ENCODE assay signal across 7 cellular contexts in genomic region chr5:141618804-141619554, GRCh38. TPM values are rescaled to one million over a fixed set of nuclear protein-coding genes. Genes with fewer than 3 reads are reported as not detected.
DNase-seq lines count a peak whose midpoint lies in the region; ATAC-seq and TF ChIP-seq lines count a peak whose summit lies in the region.

Gene DIAPH1 (minus strand): TSS chr5:141619000. CDS start chr5:141618914, 86 bp downstream.

- peak; percentile 89 for DNase-seq in NCI-H1930 (lab: John Stamatoyannopoulos, UW)
- peak; percentile 96 for DNase-seq in T-helper 2 cell treated with Interferon-gamma antibody and Interleukin-4, amounts not matched to agents 5 μg/mL and 100 μg/mL, for 36 hours (ENCODE audit: low spot score)
- peak; percentile 91 to 99 for DNase-seq in ascending aorta (ENCODE audit: low spot score in 2 of 2)
- peak; percentile 88 for DNase-seq in hepatic stellate cell (ENCODE audit: low spot score)
- peak; percentile 96 for DNase-seq in retina

- ATAC-seq in GM18505 (IDR thresholded peaks at IDR 0.05; ENCODE audit: unreplicated experiment) (peak; percentile 89), HG02973 (IDR thresholded peaks at IDR 0.05; ENCODE audit: unreplicated experiment) (peak; percentile 79)

- peaks cover 50% of the 10 kb centered on the region for H3K4me1 Mint-ChIP-seq in T-helper 2 cell treated with Interferon-gamma antibody and Interleukin-4, amounts not matched to agents 5 μg/mL and 100 μg/mL, for 36 hours (ENCODE audit: low read depth)

- peaks cover 0 to 25% of the 10 kb centered on the region in 2 donors for H3K4me1 ChIP-seq in ascending aorta

- H3K27ac ChIP-seq in ascending aorta: peak within 1 kb of the TSS; percentile 96 to 100

- H3K4me3 Mint-ChIP-seq in T-helper 2 cell treated with Interferon-gamma antibody and Interleukin-4, amounts not matched to agents 5 μg/mL and 100 μg/mL, for 36 hours: peak within 1 kb of the TSS; percentile 100

- peak within 1 kb of the TSS; percentile 69 to 100 for H3K4me3 ChIP-seq in ascending aorta

- peak; percentile 77 for TF ChIP-seq POLR2A in GM18505 (IDR thresholded peaks at IDR 0.05; ENCODE audit: borderline replicate concordance, extremely low read depth, insufficient read depth, insufficient read length)

- peak within 1 kb of the TSS; percentile 99 for H3K27ac Mint-ChIP-seq in T-helper 2 cell treated with Interferon-gamma antibody and Interleukin-4, amounts not matched to agents 5 μg/mL and 100 μg/mL, for 36 hours

- H3K36me3 Mint-ChIP-seq in T-helper 2 cell treated with Interferon-gamma antibody and Interleukin-4, amounts not matched to agents 5 μg/mL and 100 μg/mL, for 36 hours (ENCODE audit: low read depth): peaks cover 54% of the 10 kb centered on the region

- no peaks in the 10 kb centered on the region for H3K27me3 Mint-ChIP-seq in T-helper 2 cell treated with Interferon-gamma antibody and Interleukin-4, amounts not matched to agents 5 μg/mL and 100 μg/mL, for 36 hours (ENCODE audit: low read depth)

- H3K9me3 ChIP-seq in ascending aorta: no peaks in the 10 kb centered on the region

- no peaks in the 10 kb centered on the region for H3K27me3 ChIP-seq in ascending aorta

- H3K9me3 Mint-ChIP-seq in T-helper 2 cell treated with Interferon-gamma antibody and Interleukin-4, amounts not matched to agents 5 μg/mL and 100 μg/mL, for 36 hours: no peaks in the 10 kb centered on the region

- intact Hi-C loops in ascending aorta (cut with DNase I): loop anchor here (1.0 to 5.0 kb wide), 3 partner anchors 18 to 142 kb away; partner anchors contain the start of genes HDAC3, PCDHGC3 and RELL2

- peaks cover 28 to 38% of the 10 kb centered on the region in 2 donors for H3K36me3 ChIP-seq in ascending aorta

- peak; percentile 99 to 100 (median 99) for TF ChIP-seq CTCF in ascending aorta (IDR thresholded peaks at IDR 0.05)

RNA-seq across cellular contexts. Expression of gene DIAPH1, which starts in this region (rescaled TPM):
- 65.8 TPM for total RNA-seq in ascending aorta

Comparison
In these comparisons a context has a peak if more than half of its experiments do, and no peak if none do; other contexts are left out.
1. Peak in every context shown above with its lines: DNase-seq, ATAC-seq, H3K4me3 ChIP-seq and H3K27ac ChIP-seq.